1 cellular context compared by ENCODE assay signal in genomic region chr21:26449161-26449560, GRCh38.
TF ChIP-seq lines count a peak whose summit lies in the region.

No MANE protein-coding gene starts in this region.

TF ChIP-seq in GM23338, 12 proteins besides CTCF, POLR2A, EP300 and RAD21 (continued from another document):
- TF ChIP-seq EZH2 (IDR thresholded peaks at IDR 0.05; ENCODE audit: low read depth, unreplicated experiment) (no peak), ETS1 (IDR thresholded peaks at IDR 0.05) (no peak), NANOG (IDR thresholded peaks at IDR 0.05; ENCODE audit: borderline replicate concordance) (no peak), ZNF114 (CRISPR knock-in tag; IDR thresholded peaks at IDR 0.05) (no peak), ZNF331 (CRISPR knock-in tag; IDR thresholded peaks at IDR 0.05; ENCODE audit: low read depth) (no peak), CREB1 (CRISPR knock-in tag; IDR thresholded peaks at IDR 0.05; ENCODE audit: low read depth) (no peak)
